In genomic region chr3:70780790-70781189, GRCh38 we compare ENCODE assay signal across 2 cellular contexts.
TF ChIP-seq lines count a peak whose summit lies in the region.

No MANE protein-coding gene starts in this region.

TF ChIP-seq in HEK293, 187 proteins besides CTCF, POLR2A, EP300 and RAD21 (continued from another document):
- TF ChIP-seq, protein P1, sequence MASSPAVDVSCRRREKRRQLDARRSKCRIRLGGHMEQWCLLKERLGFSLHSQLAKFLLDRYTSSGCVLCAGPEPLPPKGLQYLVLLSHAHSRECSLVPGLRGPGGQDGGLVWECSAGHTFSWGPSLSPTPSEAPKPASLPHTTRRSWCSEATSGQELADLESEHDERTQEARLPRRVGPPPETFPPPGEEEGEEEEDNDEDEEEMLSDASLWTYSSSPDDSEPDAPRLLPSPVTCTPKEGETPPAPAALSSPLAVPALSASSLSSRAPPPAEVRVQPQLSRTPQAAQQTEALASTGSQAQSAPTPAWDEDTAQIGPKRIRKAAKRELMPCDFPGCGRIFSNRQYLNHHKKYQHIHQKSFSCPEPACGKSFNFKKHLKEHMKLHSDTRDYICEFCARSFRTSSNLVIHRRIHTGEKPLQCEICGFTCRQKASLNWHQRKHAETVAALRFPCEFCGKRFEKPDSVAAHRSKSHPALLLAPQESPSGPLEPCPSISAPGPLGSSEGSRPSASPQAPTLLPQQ (tag by site-specific recombination; IDR thresholded peaks at IDR 0.05) = 0 out of 2 replicates have a peak, but pooled peaks have one; percentile 38
- TF ChIP-seq ZNF626 (tag by site-specific recombination; IDR thresholded peaks at IDR 0.05) = no peak
- TF ChIP-seq ZNF311 (tag by site-specific recombination; IDR thresholded peaks at IDR 0.05; ENCODE audit: borderline replicate concordance) = no peak
- TF ChIP-seq ZNF654 (tag by site-specific recombination; IDR thresholded peaks at IDR 0.05; ENCODE audit: low read depth) = no peak
- no peak for TF ChIP-seq REPIN1 (tag by site-specific recombination; IDR thresholded peaks at IDR 0.05; ENCODE audit: low read depth)
- TF ChIP-seq BCL6B (tag by site-specific recombination; IDR thresholded peaks at IDR 0.05) = no peak
- TF ChIP-seq, protein P2, sequence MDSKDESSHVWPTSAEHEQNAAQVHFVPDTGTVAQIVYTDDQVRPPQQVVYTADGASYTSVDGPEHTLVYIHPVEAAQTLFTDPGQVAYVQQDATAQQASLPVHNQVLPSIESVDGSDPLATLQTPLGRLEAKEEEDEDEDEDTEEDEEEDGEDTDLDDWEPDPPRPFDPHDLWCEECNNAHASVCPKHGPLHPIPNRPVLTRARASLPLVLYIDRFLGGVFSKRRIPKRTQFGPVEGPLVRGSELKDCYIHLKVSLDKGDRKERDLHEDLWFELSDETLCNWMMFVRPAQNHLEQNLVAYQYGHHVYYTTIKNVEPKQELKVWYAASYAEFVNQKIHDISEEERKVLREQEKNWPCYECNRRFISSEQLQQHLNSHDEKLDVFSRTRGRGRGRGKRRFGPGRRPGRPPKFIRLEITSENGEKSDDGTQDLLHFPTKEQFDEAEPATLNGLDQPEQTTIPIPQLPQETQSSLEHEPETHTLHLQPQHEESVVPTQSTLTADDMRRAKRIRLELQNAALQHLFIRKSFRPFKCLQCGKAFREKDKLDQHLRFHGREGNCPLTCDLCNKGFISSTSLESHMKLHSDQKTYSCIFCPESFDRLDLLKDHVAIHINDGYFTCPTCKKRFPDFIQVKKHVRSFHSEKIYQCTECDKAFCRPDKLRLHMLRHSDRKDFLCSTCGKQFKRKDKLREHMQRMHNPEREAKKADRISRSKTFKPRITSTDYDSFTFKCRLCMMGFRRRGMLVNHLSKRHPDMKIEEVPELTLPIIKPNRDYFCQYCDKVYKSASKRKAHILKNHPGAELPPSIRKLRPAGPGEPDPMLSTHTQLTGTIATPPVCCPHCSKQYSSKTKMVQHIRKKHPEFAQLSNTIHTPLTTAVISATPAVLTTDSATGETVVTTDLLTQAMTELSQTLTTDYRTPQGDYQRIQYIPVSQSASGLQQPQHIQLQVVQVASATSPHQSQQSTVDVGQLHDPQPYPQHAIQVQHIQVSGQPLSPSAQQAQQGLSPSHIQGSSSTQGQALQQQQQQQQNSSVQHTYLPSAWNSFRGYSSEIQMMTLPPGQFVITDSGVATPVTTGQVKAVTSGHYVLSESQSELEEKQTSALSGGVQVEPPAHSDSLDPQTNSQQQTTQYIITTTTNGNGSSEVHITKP (tag by site-specific recombination; IDR thresholded peaks at IDR 0.05) = 0 out of 2 replicates have a peak, but pooled peaks have one; percentile 10

TF ChIP-seq in K562, 482 proteins besides CTCF, POLR2A, EP300 and RAD21 (continued from another document):
- no peak for TF ChIP-seq ELK3 (CRISPR knock-in tag; IDR thresholded peaks at IDR 0.05)
- TF ChIP-seq ZFX (CRISPR knock-in tag; IDR thresholded peaks at IDR 0.05) = no peak
- TF ChIP-seq, protein P3, sequence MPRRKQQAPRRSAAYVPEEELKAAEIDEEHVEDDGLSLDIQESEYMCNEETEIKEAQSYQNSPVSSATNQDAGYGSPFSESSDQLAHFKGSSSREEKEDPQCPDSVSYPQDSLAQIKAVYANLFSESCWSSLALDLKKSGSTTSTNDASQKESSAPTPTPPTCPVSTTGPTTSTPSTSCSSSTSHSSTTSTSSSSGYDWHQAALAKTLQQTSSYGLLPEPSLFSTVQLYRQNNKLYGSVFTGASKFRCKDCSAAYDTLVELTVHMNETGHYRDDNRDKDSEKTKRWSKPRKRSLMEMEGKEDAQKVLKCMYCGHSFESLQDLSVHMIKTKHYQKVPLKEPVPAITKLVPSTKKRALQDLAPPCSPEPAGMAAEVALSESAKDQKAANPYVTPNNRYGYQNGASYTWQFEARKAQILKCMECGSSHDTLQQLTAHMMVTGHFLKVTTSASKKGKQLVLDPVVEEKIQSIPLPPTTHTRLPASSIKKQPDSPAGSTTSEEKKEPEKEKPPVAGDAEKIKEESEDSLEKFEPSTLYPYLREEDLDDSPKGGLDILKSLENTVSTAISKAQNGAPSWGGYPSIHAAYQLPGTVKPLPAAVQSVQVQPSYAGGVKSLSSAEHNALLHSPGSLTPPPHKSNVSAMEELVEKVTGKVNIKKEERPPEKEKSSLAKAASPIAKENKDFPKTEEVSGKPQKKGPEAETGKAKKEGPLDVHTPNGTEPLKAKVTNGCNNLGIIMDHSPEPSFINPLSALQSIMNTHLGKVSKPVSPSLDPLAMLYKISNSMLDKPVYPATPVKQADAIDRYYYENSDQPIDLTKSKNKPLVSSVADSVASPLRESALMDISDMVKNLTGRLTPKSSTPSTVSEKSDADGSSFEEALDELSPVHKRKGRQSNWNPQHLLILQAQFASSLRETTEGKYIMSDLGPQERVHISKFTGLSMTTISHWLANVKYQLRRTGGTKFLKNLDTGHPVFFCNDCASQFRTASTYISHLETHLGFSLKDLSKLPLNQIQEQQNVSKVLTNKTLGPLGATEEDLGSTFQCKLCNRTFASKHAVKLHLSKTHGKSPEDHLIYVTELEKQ (CRISPR knock-in tag; IDR thresholded peaks at IDR 0.05) = no peak
- no peak for TF ChIP-seq ZBTB5 (IDR thresholded peaks at IDR 0.05)
- TF ChIP-seq CREM (IDR thresholded peaks at IDR 0.05; ENCODE audit: low read depth) = peak; percentile 55
- TF ChIP-seq CEBPG (CRISPR knock-in tag; IDR thresholded peaks at IDR 0.05) = no peak
- TF ChIP-seq CEBPG (tag; conservative IDR thresholded peaks at IDR 0.05 in 1 of 2, IDR thresholded peaks at IDR 0.05 in 1 of 2) = peak; percentile 44 to 76; a peak in 3 of 4 replicates
- peak; percentile 65; the same call in 1 of the 2 replicates for TF ChIP-seq ATF3 (IDR thresholded peaks at IDR 0.05)
- TF ChIP-seq ATF3 (CRISPR knock-in tag; conservative IDR thresholded peaks at IDR 0.05) = no peak
- 0 out of 2 replicates have a peak, but pooled peaks have one; percentile 7 for TF ChIP-seq CEBPB (tag; IDR thresholded peaks at IDR 0.05)
- TF ChIP-seq TEAD4 (IDR thresholded peaks at IDR 0.05; ENCODE audit: low read length) = peak; percentile 12; the same call in 1 of the 2 replicates
- no peak for TF ChIP-seq TEAD4 (CRISPR knock-in tag; IDR thresholded peaks at IDR 0.05; ENCODE audit: borderline replicate concordance)
- peak; percentile 75; the same call in 1 of the 2 replicates for TF ChIP-seq ATF7 (IDR thresholded peaks at IDR 0.05)
- no peak for TF ChIP-seq UBTF (IDR thresholded peaks at IDR 0.05; ENCODE audit: borderline replicate concordance in 1 of 2, low read depth in 2 of 2, low read length in 2 of 2)
